ENCODE assay signal across 1 cellular context in the genomic region with DNA sequence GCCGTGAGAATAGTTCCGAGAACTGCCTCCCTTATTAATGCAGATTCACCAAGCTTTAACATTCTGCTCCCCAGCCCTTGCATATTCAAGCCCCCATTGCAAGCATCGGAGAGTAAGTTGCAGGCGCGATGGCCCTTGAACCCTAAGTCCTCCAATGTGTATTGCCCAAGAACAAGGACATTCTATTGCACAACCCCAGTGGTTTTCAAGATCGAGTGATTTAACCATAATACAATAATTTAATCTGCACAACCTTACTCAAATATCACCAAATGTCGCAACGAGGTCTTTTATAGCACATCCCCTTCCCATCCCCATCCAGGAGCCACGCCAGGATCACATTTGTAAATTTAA.
A peak's percentile ranks its signal among the peaks of the same experiment; 100 is the strongest.
TF ChIP-seq lines count a peak whose summit lies in the region.

No MANE protein-coding gene starts in this region.

TF ChIP-seq in HepG2, 621 proteins besides CTCF, POLR2A, EP300 and RAD21 (continued from another document):
- TF ChIP-seq BORCS8-MEF2B (CRISPR knock-in tag; IDR thresholded peaks at IDR 0.05) (peak; percentile 48; the same call in 1 of the 2 replicates), ZFP1 (CRISPR knock-in tag; IDR thresholded peaks at IDR 0.05) (0 out of 2 replicates have a peak, but pooled peaks have one; percentile 22), RARA (CRISPR knock-in tag; IDR thresholded peaks at IDR 0.05) (0 out of 2 replicates have a peak, but pooled peaks have one; percentile 33), TAF15 (IDR thresholded peaks at IDR 0.05; ENCODE audit: low read depth, low read length, poor library complexity, severe bottlenecking) (no peak), TOPORS (CRISPR knock-in tag; IDR thresholded peaks at IDR 0.05) (no peak), TGIF2 (CRISPR knock-in tag; IDR thresholded peaks at IDR 0.05) (no peak; the same call in 1 of the 2 replicates), ZNF12 (CRISPR knock-in tag; IDR thresholded peaks at IDR 0.05) (no peak), ZFYVE20 (CRISPR knock-in tag; IDR thresholded peaks at IDR 0.05; ENCODE audit: borderline replicate concordance, low read depth) (no peak), ESRRA (CRISPR knock-in tag; IDR thresholded peaks at IDR 0.05; ENCODE audit: low read depth) (0 out of 2 replicates have a peak, but pooled peaks have one; percentile 37), CHCHD3 (CRISPR knock-in tag; IDR thresholded peaks at IDR 0.05) (no peak), KLF13 (CRISPR knock-in tag; IDR thresholded peaks at IDR 0.05) (no peak), HDAC2 (CRISPR knock-in tag; IDR thresholded peaks at IDR 0.05) (peak; percentile 50; the same call in 1 of the 2 replicates), NR2C2 (CRISPR knock-in tag; IDR thresholded peaks at IDR 0.05; ENCODE audit: borderline replicate concordance) (peak; percentile 36; the same call in 1 of the 2 replicates), CSRNP1 (CRISPR knock-in tag; IDR thresholded peaks at IDR 0.05) (peak; percentile 44; the same call in 1 of the 2 replicates), CENPT (CRISPR knock-in tag; IDR thresholded peaks at IDR 0.05; ENCODE audit: low read depth) (no peak), SYNCRIP (IDR thresholded peaks at IDR 0.05; ENCODE audit: insufficient read depth, low read depth, low read length) (no peak), TARDBP (CRISPR knock-in tag; IDR thresholded peaks at IDR 0.05) (0 out of 2 replicates have a peak, but pooled peaks have one; percentile 31), IRF2 (CRISPR knock-in tag; IDR thresholded peaks at IDR 0.05) (0 out of 2 replicates have a peak, but pooled peaks have one; percentile 14), ZNF644 (CRISPR knock-in tag; IDR thresholded peaks at IDR 0.05; ENCODE audit: low read depth) (peak; percentile 60; the same call in 1 of the 2 replicates), IKZF5 (CRISPR knock-in tag; IDR thresholded peaks at IDR 0.05) (0 out of 2 replicates have a peak, but pooled peaks have one; percentile 16), SIN3A (IDR thresholded peaks at IDR 0.05; ENCODE audit: borderline replicate concordance, low read depth, low read length) (0 out of 2 replicates have a peak, but pooled peaks have one; percentile 10), MNT (IDR thresholded peaks at IDR 0.05) (no peak), ZBTB14 (CRISPR knock-in tag; IDR thresholded peaks at IDR 0.05) (no peak), ISX (CRISPR knock-in tag; conservative IDR thresholded peaks at IDR 0.05) (no peak), MIER2 (CRISPR knock-in tag; IDR thresholded peaks at IDR 0.05) (0 out of 2 replicates have a peak, but pooled peaks have one; percentile 8), ZNF678 (CRISPR knock-in tag; IDR thresholded peaks at IDR 0.05) (no peak), NFKBIZ (CRISPR knock-in tag; IDR thresholded peaks at IDR 0.05) (0 out of 2 replicates have a peak, but pooled peaks have one; percentile 29), ZNF230 (CRISPR knock-in tag; IDR thresholded peaks at IDR 0.05) (no peak), ZNF549 (CRISPR knock-in tag; IDR thresholded peaks at IDR 0.05) (no peak), FOXA1 (IDR thresholded peaks at IDR 0.05) (no peak), FOXA1 (CRISPR knock-in tag; IDR thresholded peaks at IDR 0.05) (no peak), IKZF1 (IDR thresholded peaks at IDR 0.05) (no peak), ZSCAN5A (CRISPR knock-in tag; IDR thresholded peaks at IDR 0.05; ENCODE audit: borderline replicate concordance) (no peak), DPF2 (CRISPR knock-in tag; IDR thresholded peaks at IDR 0.05; ENCODE audit: borderline replicate concordance, low read depth) (peak; percentile 56; the same call in 1 of the 2 replicates), ARNT (IDR thresholded peaks at IDR 0.05) (no peak), ZNF775 (CRISPR knock-in tag; IDR thresholded peaks at IDR 0.05; ENCODE audit: borderline replicate concordance) (no peak), FOSL2 (CRISPR knock-in tag; IDR thresholded peaks at IDR 0.05) (peak; percentile 16; the same call in 1 of the 2 replicates), RORA (CRISPR knock-in tag; IDR thresholded peaks at IDR 0.05) (no peak), ZNF772 (CRISPR knock-in tag; IDR thresholded peaks at IDR 0.05) (0 out of 2 replicates have a peak, but pooled peaks have one; percentile 69), ATF4 (CRISPR knock-in tag; IDR thresholded peaks at IDR 0.05) (0 out of 4 replicates have a peak, but pooled peaks of 1 of the 2 experiments have one; percentile 31)
- TF ChIP-seq, protein P1, sequence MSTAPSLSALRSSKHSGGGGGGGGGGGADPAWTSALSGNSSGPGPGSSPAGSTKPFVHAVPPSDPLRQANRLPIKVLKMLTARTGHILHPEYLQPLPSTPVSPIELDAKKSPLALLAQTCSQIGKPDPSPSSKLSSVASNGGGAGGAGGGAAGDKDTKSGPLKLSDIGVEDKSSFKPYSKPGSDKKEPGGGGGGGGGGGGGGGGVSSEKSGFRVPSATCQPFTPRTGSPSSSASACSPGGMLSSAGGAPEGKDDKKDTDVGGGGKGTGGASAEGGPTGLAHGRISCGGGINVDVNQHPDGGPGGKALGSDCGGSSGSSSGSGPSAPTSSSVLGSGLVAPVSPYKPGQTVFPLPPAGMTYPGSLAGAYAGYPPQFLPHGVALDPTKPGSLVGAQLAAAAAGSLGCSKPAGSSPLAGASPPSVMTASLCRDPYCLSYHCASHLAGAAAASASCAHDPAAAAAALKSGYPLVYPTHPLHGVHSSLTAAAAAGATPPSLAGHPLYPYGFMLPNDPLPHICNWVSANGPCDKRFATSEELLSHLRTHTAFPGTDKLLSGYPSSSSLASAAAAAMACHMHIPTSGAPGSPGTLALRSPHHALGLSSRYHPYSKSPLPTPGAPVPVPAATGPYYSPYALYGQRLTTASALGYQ (CRISPR knock-in tag; IDR thresholded peaks at IDR 0.05), result no peak
- TF ChIP-seq, protein P2, sequence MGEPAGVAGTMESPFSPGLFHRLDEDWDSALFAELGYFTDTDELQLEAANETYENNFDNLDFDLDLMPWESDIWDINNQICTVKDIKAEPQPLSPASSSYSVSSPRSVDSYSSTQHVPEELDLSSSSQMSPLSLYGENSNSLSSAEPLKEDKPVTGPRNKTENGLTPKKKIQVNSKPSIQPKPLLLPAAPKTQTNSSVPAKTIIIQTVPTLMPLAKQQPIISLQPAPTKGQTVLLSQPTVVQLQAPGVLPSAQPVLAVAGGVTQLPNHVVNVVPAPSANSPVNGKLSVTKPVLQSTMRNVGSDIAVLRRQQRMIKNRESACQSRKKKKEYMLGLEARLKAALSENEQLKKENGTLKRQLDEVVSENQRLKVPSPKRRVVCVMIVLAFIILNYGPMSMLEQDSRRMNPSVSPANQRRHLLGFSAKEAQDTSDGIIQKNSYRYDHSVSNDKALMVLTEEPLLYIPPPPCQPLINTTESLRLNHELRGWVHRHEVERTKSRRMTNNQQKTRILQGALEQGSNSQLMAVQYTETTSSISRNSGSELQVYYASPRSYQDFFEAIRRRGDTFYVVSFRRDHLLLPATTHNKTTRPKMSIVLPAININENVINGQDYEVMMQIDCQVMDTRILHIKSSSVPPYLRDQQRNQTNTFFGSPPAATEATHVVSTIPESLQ (CRISPR knock-in tag; conservative IDR thresholded peaks at IDR 0.05), result no peak
- TF ChIP-seq, protein P3, sequence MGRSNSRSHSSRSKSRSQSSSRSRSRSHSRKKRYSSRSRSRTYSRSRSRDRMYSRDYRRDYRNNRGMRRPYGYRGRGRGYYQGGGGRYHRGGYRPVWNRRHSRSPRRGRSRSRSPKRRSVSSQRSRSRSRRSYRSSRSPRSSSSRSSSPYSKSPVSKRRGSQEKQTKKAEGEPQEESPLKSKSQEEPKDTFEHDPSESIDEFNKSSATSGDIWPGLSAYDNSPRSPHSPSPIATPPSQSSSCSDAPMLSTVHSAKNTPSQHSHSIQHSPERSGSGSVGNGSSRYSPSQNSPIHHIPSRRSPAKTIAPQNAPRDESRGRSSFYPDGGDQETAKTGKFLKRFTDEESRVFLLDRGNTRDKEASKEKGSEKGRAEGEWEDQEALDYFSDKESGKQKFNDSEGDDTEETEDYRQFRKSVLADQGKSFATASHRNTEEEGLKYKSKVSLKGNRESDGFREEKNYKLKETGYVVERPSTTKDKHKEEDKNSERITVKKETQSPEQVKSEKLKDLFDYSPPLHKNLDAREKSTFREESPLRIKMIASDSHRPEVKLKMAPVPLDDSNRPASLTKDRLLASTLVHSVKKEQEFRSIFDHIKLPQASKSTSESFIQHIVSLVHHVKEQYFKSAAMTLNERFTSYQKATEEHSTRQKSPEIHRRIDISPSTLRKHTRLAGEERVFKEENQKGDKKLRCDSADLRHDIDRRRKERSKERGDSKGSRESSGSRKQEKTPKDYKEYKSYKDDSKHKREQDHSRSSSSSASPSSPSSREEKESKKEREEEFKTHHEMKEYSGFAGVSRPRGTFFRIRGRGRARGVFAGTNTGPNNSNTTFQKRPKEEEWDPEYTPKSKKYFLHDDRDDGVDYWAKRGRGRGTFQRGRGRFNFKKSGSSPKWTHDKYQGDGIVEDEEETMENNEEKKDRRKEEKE (IDR thresholded peaks at IDR 0.05), result no peak
